Comparison of ENCODE assay signal across 3 cellular contexts in genomic region chr1:106121728-106122127, GRCh38.
"Had no signal": no experiment of that assay in that cellular context is flagged by ENCODE, and none has a peak within 500 bp of the region (broad histone marks: within the 10 kb centered on the region; RNA-seq: fewer than 3 reads in every experiment).

No MANE protein-coding gene starts in this region.

- ATAC-seq: GM12878 had no signal

- DNase-seq: GDM1, GF-D8 had no signal

- H3K4me3 ChIP-seq: GM12878 had no signal
